1 cellular context compared by ENCODE assay signal in the genomic region with DNA sequence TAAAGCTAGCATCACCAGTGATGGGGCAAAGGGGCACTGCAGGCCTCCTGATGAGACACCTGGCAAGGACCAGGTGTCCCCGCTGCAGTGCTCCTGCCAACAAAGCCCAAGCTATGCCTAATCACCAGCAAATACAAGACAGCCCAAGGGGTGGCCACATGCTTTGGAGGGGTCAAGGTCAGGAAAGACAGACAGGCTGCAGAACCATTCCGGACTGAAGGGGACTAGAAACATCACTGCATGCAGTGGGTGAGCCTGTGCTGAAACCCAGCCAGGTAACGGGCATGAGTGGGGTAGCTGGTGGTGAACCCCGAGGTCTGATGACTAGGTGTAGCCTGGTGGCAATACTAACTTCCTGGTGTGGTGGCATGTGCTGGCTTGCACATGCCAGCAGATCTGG.
A peak's percentile ranks its signal among the peaks of the same experiment; 100 is the strongest.
TF ChIP-seq lines count a peak whose summit lies in the region.

No MANE protein-coding gene starts in this region.

TF ChIP-seq in K562, 482 proteins besides CTCF, POLR2A, EP300 and RAD21 (continued from another document):
- TF ChIP-seq, protein P1, sequence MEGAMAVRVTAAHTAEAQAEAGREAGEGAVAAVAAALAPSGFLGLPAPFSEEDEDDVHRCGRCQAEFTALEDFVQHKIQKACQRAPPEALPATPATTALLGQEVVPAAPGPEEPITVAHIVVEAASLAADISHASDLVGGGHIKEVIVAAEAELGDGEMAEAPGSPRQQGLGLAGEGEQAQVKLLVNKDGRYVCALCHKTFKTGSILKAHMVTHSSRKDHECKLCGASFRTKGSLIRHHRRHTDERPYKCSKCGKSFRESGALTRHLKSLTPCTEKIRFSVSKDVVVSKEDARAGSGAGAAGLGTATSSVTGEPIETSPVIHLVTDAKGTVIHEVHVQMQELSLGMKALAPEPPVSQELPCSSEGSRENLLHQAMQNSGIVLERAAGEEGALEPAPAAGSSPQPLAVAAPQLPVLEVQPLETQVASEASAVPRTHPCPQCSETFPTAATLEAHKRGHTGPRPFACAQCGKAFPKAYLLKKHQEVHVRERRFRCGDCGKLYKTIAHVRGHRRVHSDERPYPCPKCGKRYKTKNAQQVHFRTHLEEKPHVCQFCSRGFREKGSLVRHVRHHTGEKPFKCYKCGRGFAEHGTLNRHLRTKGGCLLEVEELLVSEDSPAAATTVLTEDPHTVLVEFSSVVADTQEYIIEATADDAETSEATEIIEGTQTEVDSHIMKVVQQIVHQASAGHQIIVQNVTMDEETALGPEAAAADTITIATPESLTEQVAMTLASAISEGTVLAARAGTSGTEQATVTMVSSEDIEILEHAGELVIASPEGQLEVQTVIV (CRISPR knock-in tag; IDR thresholded peaks at IDR 0.05; ENCODE audit: borderline replicate concordance), result no peak
- TF ChIP-seq IRF2 (CRISPR knock-in tag; IDR thresholded peaks at IDR 0.05), result peak; percentile 75; the same call in 1 of the 2 replicates
- TF ChIP-seq BRCA1 (IDR thresholded peaks at IDR 0.05), result no peak
- peak; percentile 96 for TF ChIP-seq BRCA1 (CRISPR knock-in tag; IDR thresholded peaks at IDR 0.05)
- no peak for TF ChIP-seq MYBL2 (IDR thresholded peaks at IDR 0.05; ENCODE audit: low read depth)
- no peak for TF ChIP-seq MYBL2 (CRISPR knock-in tag; IDR thresholded peaks at IDR 0.05; ENCODE audit: borderline replicate concordance)
- no peak for TF ChIP-seq BMI1 (IDR thresholded peaks at IDR 0.05; ENCODE audit: low read length)
- TF ChIP-seq RBBP5 (IDR thresholded peaks at IDR 0.05; ENCODE audit: borderline replicate concordance, insufficient read depth, low read length, poor library complexity, severe bottlenecking), result peak; percentile 38
- TF ChIP-seq, protein P2, sequence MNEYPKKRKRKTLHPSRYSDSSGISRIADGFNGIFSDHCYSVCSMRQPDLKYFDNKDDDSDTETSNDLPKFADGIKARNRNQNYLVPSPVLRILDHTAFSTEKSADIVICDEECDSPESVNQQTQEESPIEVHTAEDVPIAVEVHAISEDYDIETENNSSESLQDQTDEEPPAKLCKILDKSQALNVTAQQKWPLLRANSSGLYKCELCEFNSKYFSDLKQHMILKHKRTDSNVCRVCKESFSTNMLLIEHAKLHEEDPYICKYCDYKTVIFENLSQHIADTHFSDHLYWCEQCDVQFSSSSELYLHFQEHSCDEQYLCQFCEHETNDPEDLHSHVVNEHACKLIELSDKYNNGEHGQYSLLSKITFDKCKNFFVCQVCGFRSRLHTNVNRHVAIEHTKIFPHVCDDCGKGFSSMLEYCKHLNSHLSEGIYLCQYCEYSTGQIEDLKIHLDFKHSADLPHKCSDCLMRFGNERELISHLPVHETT (CRISPR knock-in tag; conservative IDR thresholded peaks at IDR 0.05 in 1 of 2, IDR thresholded peaks at IDR 0.05 in 1 of 2), result peak in 1 of 2 experiments; percentile 89; a peak in 1 of 4 replicates
- TF ChIP-seq, protein P3, sequence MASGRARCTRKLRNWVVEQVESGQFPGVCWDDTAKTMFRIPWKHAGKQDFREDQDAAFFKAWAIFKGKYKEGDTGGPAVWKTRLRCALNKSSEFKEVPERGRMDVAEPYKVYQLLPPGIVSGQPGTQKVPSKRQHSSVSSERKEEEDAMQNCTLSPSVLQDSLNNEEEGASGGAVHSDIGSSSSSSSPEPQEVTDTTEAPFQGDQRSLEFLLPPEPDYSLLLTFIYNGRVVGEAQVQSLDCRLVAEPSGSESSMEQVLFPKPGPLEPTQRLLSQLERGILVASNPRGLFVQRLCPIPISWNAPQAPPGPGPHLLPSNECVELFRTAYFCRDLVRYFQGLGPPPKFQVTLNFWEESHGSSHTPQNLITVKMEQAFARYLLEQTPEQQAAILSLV (tag; IDR thresholded peaks at IDR 0.05), result no peak
- peak; percentile 23; the same call in 1 of the 2 replicates for TF ChIP-seq ZC3H4 (CRISPR knock-in tag; IDR thresholded peaks at IDR 0.05; ENCODE audit: borderline replicate concordance)
